Comparison of ENCODE assay signal across 24 cellular contexts in the genomic region with DNA sequence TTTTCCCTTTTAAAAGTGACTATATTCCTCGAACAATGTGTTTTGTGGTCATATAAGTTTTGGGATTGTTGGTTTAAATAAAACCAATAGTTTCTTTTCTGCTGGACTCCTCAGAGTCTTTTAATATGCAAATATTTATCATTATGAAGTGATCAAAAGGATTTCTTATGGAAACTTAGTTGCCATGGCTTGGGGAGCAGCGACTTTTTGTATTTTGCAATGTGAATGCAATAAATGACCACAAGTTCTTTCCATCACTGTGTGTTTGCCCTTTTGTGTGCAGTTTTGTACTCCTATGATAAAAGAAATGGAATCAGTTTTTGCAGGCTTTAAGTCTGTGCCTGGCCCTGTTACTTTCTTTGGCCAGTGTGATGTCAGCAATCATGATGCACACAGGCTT.
"Had no signal": no experiment of that assay in that cellular context is flagged by ENCODE, and none has a peak within 500 bp of the region (broad histone marks: within the 10 kb centered on the region; RNA-seq: fewer than 3 reads in every experiment).

No MANE protein-coding gene starts in this region.

- ATAC-seq: effector memory CD8-positive, alpha-beta T cell; esophagus mucosa; foreskin keratinocyte; gastrocnemius medialis; gastroesophageal sphincter; heart left ventricle; heart right ventricle had no signal

- H3K27ac ChIP-seq: colonic mucosa, coronary artery, dorsolateral prefrontal cortex, epithelial cell of prostate, esophagus muscularis mucosa, esophagus squamous epithelium, foreskin keratinocyte, gastrocnemius medialis, gastroesophageal sphincter, heart left ventricle, heart right ventricle had no signal

- H3K9me3 ChIP-seq: colonic mucosa had no signal

- H3K27me3 ChIP-seq: colonic mucosa, dorsolateral prefrontal cortex, esophagus muscularis mucosa, esophagus squamous epithelium, foreskin keratinocyte, gastrocnemius medialis, gastroesophageal sphincter, heart left ventricle, heart right ventricle had no signal

- H3K36me3 ChIP-seq: colonic mucosa had no signal

- H3K4me3 ChIP-seq: colonic mucosa, coronary artery, dorsolateral prefrontal cortex, esophagus muscularis mucosa, esophagus squamous epithelium, gastrocnemius medialis, gastroesophageal sphincter, heart left ventricle, heart right ventricle had no signal

- H3K4me1 ChIP-seq: colonic mucosa had no signal

- DNase-seq: colonic mucosa; cortex of kidney; dermis blood vessel endothelial cell; dorsolateral prefrontal cortex; effector CD4-positive, alpha-beta T cell; effector CD8-positive, alpha-beta T cell; effector memory CD4-positive, alpha-beta T cell; effector memory CD8-positive, alpha-beta T cell; endodermal cell; erythroblast; esophagus squamous epithelium; foreskin fibroblast; foreskin keratinocyte; foreskin melanocyte; gastrocnemius medialis; glutamatergic neuron; head of caudate nucleus; heart left ventricle; heart right ventricle had no signal
